In the genomic region with DNA sequence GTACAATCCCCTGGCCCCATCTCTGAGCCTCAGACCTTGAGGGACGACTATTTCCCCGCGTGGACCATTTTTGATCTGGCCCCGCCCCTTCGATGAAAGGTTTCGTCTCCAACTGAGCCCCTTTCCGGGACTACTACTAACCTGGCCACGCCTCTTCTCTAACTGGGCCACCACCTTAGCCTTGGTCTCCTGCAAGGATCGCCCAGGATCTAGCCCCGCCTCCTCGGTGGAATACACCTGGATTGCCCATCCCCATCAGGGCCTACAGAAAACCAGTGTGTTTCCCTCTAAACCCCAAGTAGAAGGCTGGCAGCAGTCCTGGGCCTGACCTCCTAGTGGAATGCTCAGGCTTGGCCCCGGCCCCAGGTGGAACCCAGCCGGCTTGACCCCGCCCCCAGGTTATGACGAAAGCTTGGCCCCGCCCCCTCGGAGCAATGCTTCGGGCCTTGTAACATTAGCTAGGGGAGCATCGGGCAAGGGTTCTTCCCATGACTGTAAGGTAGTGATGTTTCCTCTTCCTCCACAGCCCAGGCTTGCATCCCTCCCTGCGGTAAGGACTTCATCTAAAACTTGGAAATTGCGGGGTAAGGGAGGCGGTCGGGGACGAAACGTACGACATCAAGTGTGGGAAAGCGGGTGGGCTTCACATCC, we compare ENCODE assay signal across 1 cellular context.
TF ChIP-seq lines count a peak whose summit lies in the region.

No MANE protein-coding gene starts in this region.

TF ChIP-seq in HepG2, 621 proteins besides CTCF, POLR2A, EP300 and RAD21:
- TF ChIP-seq KDM6A (CRISPR knock-in tag; IDR thresholded peaks at IDR 0.05; ENCODE audit: low read depth) (no peak), ZNF709 (CRISPR knock-in tag; IDR thresholded peaks at IDR 0.05) (no peak), ZSCAN21 (CRISPR knock-in tag; IDR thresholded peaks at IDR 0.05; ENCODE audit: borderline replicate concordance) (no peak), XBP1 (CRISPR knock-in tag; IDR thresholded peaks at IDR 0.05) (no peak), HDAC6 (IDR thresholded peaks at IDR 0.05; ENCODE audit: low read depth, low read length) (no peak), ZNF274 (CRISPR knock-in tag; IDR thresholded peaks at IDR 0.05) (no peak), CHD4 (IDR thresholded peaks at IDR 0.05; ENCODE audit: borderline replicate concordance, low read length) (no peak), TOE1 (CRISPR knock-in tag; IDR thresholded peaks at IDR 0.05) (no peak), RARA (CRISPR knock-in tag; IDR thresholded peaks at IDR 0.05) (no peak), ZBTB25 (CRISPR knock-in tag; IDR thresholded peaks at IDR 0.05) (no peak), MBNL3 (CRISPR knock-in tag; conservative IDR thresholded peaks at IDR 0.05) (no peak), RFX1 (IDR thresholded peaks at IDR 0.05) (no peak), ZNF777 (CRISPR knock-in tag; IDR thresholded peaks at IDR 0.05) (no peak), HOXA5 (CRISPR knock-in tag; IDR thresholded peaks at IDR 0.05) (no peak), ISL2 (CRISPR knock-in tag; IDR thresholded peaks at IDR 0.05) (no peak)
- TF ChIP-seq, protein P1, sequence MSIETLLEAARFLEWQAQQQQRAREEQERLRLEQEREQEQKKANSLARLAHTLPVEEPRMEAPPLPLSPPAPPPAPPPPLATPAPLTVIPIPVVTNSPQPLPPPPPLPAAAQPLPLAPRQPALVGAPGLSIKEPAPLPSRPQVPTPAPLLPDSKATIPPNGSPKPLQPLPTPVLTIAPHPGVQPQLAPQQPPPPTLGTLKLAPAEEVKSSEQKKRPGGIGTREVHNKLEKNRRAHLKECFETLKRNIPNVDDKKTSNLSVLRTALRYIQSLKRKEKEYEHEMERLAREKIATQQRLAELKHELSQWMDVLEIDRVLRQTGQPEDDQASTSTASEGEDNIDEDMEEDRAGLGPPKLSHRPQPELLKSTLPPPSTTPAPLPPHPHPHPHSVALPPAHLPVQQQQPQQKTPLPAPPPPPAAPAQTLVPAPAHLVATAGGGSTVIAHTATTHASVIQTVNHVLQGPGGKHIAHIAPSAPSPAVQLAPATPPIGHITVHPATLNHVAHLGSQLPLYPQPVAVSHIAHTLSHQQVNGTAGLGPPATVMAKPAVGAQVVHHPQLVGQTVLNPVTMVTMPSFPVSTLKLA (IDR thresholded peaks at IDR 0.05), result no peak
- TF ChIP-seq, protein P2, sequence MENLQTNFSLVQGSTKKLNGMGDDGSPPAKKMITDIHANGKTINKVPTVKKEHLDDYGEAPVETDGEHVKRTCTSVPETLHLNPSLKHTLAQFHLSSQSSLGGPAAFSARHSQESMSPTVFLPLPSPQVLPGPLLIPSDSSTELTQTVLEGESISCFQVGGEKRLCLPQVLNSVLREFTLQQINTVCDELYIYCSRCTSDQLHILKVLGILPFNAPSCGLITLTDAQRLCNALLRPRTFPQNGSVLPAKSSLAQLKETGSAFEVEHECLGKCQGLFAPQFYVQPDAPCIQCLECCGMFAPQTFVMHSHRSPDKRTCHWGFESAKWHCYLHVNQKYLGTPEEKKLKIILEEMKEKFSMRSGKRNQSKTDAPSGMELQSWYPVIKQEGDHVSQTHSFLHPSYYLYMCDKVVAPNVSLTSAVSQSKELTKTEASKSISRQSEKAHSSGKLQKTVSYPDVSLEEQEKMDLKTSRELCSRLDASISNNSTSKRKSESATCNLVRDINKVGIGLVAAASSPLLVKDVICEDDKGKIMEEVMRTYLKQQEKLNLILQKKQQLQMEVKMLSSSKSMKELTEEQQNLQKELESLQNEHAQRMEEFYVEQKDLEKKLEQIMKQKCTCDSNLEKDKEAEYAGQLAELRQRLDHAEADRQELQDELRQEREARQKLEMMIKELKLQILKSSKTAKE (CRISPR knock-in tag; IDR thresholded peaks at IDR 0.05; ENCODE audit: borderline replicate concordance), result no peak
